In genomic region chr10:103897241-103897774, GRCh38 we compare ENCODE assay signal across 18 cellular contexts. TPM values are rescaled to one million over a fixed set of nuclear protein-coding genes. Genes with fewer than 3 reads are reported as not detected.
A peak's percentile ranks its signal among the peaks of the same experiment; 100 is the strongest.
DNase-seq lines count a peak whose midpoint lies in the region; ATAC-seq, FAIRE-seq and TF ChIP-seq lines count a peak whose summit lies in the region.
"Had no signal": no experiment of that assay in that cellular context is flagged by ENCODE, and none has a peak within 500 bp of the region (broad histone marks: within the 10 kb centered on the region; RNA-seq: fewer than 3 reads in every experiment).

No MANE protein-coding gene starts in this region.

- no peak for FAIRE-seq in pancreas (lab: Jason Lieb, UNC)

- DNase-seq in Caki2 (ENCODE audit: low read depth) (peak; percentile 38), RWPE1 (ENCODE audit: low spot score) (no peak), fibroblast of peridontal ligament (ENCODE audit: extremely low read depth) (peak; percentile 46), NCI-H82 (lab: John Stamatoyannopoulos, UW) (no peak), pancreas (no peak)
- DNase-seq: activated effector memory CD4-positive, alpha-beta T cell treated with anti-CD3 and anti-CD28 coated beads, Interleukin-2, amount 50 U/mL, for 16 hours; Caco-2; cerebellar nuclear complex; effector memory CD4-positive, alpha-beta T cell; foreskin keratinocyte; midbrain; NCI-H2029 treated with DMSO at 0.1 percent for 48 hours; NCI-H446 treated with DMSO at 0.1 percent for 48 hours; SIG-M5; T-helper 2 cell; upper lobe of right lung had no signal

- intact Hi-C loops in pancreas (cut with DNase I): no loop called here

- ATAC-seq in GM21390 (IDR thresholded peaks at IDR 0.05; ENCODE audit: unreplicated experiment): no peak
- ATAC-seq in pancreas: no peak
- ATAC-seq: foreskin keratinocyte, upper lobe of right lung had no signal

- H3K27me3 ChIP-seq in pancreas: no peaks in the 10 kb centered on the region
- H3K27me3 ChIP-seq: foreskin keratinocyte, upper lobe of right lung had no signal

- in situ Hi-C loops in Caki2 (cut with HindIII; ENCODE audit: low pct_unique_long_range_greater_than_20kb, low sequenced_read_pairs): no loop called here

- POLR2A ChIA-PET in RWPE1 (lab: Yijun Ruan, JAX; ENCODE audit: low non-redundant PET): no interaction called here

- TF ChIP-seq CTCF in RWPE1 (conservative IDR thresholded peaks at IDR 0.05; ENCODE audit: low read depth): no peak
- TF ChIP-seq CTCF in pancreas (IDR thresholded peaks at IDR 0.05): no peak

- H3K4me3 ChIP-seq in skin epidermis: no peak overlapping the region
- no peak overlapping the region for H3K4me3 ChIP-seq in pancreas
- H3K4me3 ChIP-seq: upper lobe of right lung had no signal

- peak overlapping the region; percentile 47 for H3K27ac ChIP-seq in RWPE1
- H3K27ac ChIP-seq in skin epidermis: peak overlapping the region in 11 of 21 experiments; percentile 8 to 80 (median 53)
- peak overlapping the region in 1 of 4 donors; percentile 74 for H3K27ac ChIP-seq in pancreas
- H3K27ac ChIP-seq: foreskin keratinocyte had no signal

- 83 to 87% methylated on average over 7 of the region's 7 CpGs for WGBS in pancreas, 2 donors

- H3K36me3 ChIP-seq in pancreas: peaks cover 0 to 33% (median 6%) of the 10 kb centered on the region in 3 donors

- CTCF ChIA-PET in RWPE1 (lab: Yijun Ruan, JAX): interaction anchor here (1.2 kb wide), 1 partner anchor 351 kb away, joined by 3 read pairs; no protein-coding TSS in a partner anchor

- H3K4me1 ChIP-seq in pancreas: peaks cover 23 to 31% (median 25%) of the 10 kb centered on the region in 3 donors

- no peaks in the 10 kb centered on the region for H3K9me3 ChIP-seq in pancreas
- H3K9me3 ChIP-seq: Caco-2, upper lobe of right lung had no signal

RNA-seq across cellular contexts. Expression of gene STN1, which starts 20.7 kb away (rescaled TPM):
- total RNA-seq in Caki2 (2014; rRNA removed; shearing (Covaris generic); ENCODE audit: low replicate concordance): 34.5 and 46.1 TPM in 2 replicates
- 10 to 100 TPM; 11.9 to 15.9 (median 13.8) TPM for total RNA-seq in pancreas
- 10 to 100 TPM in 1 of 2 donors, 1 to 10 TPM in 1; 7.0 to 11.9 TPM for polyA plus RNA-seq in pancreas

RNA-seq across cellular contexts. Expression of gene SH3PXD2A, which starts 41.9 kb away (rescaled TPM):
- 2.8 and 3.1 TPM in 2 replicates for total RNA-seq in Caki2 (2014; rRNA removed; shearing (Covaris generic); ENCODE audit: low replicate concordance)
- total RNA-seq in pancreas: 10 to 100 TPM in 1 of 6 donors, 1 to 10 TPM in 5; 3.9 to 16.4 (median 6.7) TPM
- 10 to 100 TPM in 1 of 2 donors, 1 to 10 TPM in 1; 8.1 to 10.6 TPM for polyA plus RNA-seq in pancreas

Comparison
In these comparisons a context has a peak if more than half of its experiments do, and no peak if none do; other contexts are left out.
1. DNase-seq: peak in Caki2 (single experiment) and fibroblast of peridontal ligament (single experiment); none in RWPE1 (single experiment), NCI-H82 (single experiment) and pancreas (0 of 6).